In genomic region chr17:16477255-16477654, GRCh38 we compare ENCODE assay signal across 9 cellular contexts. TPM values are rescaled to one million over a fixed set of nuclear protein-coding genes. Genes with fewer than 3 reads are reported as not detected.
DNase-seq lines count a peak whose midpoint lies in the region; ATAC-seq and TF ChIP-seq lines count a peak whose summit lies in the region.
"Had no signal": no experiment of that assay in that cellular context is flagged by ENCODE, and none has a peak within 500 bp of the region (broad histone marks: within the 10 kb centered on the region; RNA-seq: fewer than 3 reads in every experiment).

No MANE protein-coding gene starts in this region.

- H3K27me3 ChIP-seq in endodermal cell (ENCODE audit: control insufficient read depth, insufficient read depth, low read length, poor library complexity, severe bottlenecking) (no peaks in the 10 kb centered on the region), mesendoderm (ENCODE audit: insufficient read depth, low read length, poor library complexity) (no peaks in the 10 kb centered on the region), aorta (ENCODE audit: control insufficient read depth in 1 of 2, insufficient read depth in 2 of 2, low read length in 1 of 2) (no peaks in the 10 kb centered on the region)

- H4K8ac ChIP-seq in mesendoderm (ENCODE audit: low read depth, low read length): no peak overlapping the region

- H2BK15ac ChIP-seq in mesendoderm (replicated peaks; ENCODE audit: low read depth): no peak overlapping the region

- H2AK5ac ChIP-seq in mesendoderm (ENCODE audit: low read length): no peak overlapping the region

- H3K27ac Mint-ChIP-seq in endodermal cell: peak overlapping the region; percentile 64

- no peak overlapping the region for H2BK120ac ChIP-seq in mesendoderm (ENCODE audit: low read depth, low read length)

- no peak overlapping the region for H3K23ac ChIP-seq in mesendoderm (ENCODE audit: low read length)

- H3K4me1 ChIP-seq in endodermal cell (ENCODE audit: control insufficient read depth, insufficient read depth, low read length) (no peaks in the 10 kb centered on the region), mesendoderm (ENCODE audit: control insufficient read depth, low read depth, low read length) (peaks cover 5% of the 10 kb centered on the region), aorta (ENCODE audit: control insufficient read depth in 1 of 2, insufficient read depth in 2 of 2, low read length in 2 of 2) (no peaks in the 10 kb centered on the region)

- H3K27me3 Mint-ChIP-seq in endodermal cell (ENCODE audit: insufficient read depth): peaks cover 11% of the 10 kb centered on the region

- no peaks in the 10 kb centered on the region for H3K79me2 ChIP-seq in mesendoderm (ENCODE audit: control insufficient read depth, insufficient read depth, low read length)

- no peaks in the 10 kb centered on the region for H3K9me3 Mint-ChIP-seq in endodermal cell

- ATAC-seq in Right ventricle myocardium inferior: peak; percentile 95
- ATAC-seq in aorta (ENCODE audit: low FRiP score): peak; percentile 91

- no peak overlapping the region for H3K4me3 ChIP-seq in endodermal cell (ENCODE audit: low read length)
- H3K4me3 ChIP-seq in mesendoderm (ENCODE audit: low read length): no peak overlapping the region
- H3K4me3 ChIP-seq in aorta (ENCODE audit: low read length in 2 of 2): no peak overlapping the region

- no peak for DNase-seq in Right ventricle myocardium inferior (ENCODE audit: missing footprints)
- no peak for DNase-seq in cardiac septum (ENCODE audit: low spot score)
- DNase-seq in endodermal cell: peak; percentile 90
- peak; percentile 94 for DNase-seq in mesendoderm
- DNase-seq in aorta: peak in 1 of 2 donors; percentile 80
- no peak for DNase-seq in NCI-H146 (lab: John Stamatoyannopoulos, UW)
- DNase-seq in pons (ENCODE audit: low spot score): no peak
- no peak for DNase-seq in SKM-1 treated with dmso at 0.1 percent for 144 hours (lab: John Stamatoyannopoulos, UW; ENCODE audit: unreplicated experiment)
- DNase-seq: activated gamma-delta T cell treated with Interleukin-2 at 50 U/mL for 16 hours had no signal

- H3K18ac ChIP-seq in mesendoderm (ENCODE audit: low read length): peak overlapping the region; percentile 35

- H3K36me3 Mint-ChIP-seq in endodermal cell (ENCODE audit: low read depth): no peaks in the 10 kb centered on the region

- TF ChIP-seq CTCF in endodermal cell (conservative IDR thresholded peaks at IDR 0.05): no peak

- H2BK5ac ChIP-seq in mesendoderm (ENCODE audit: low read length): peak overlapping the region; percentile 39

- H3K4me2 ChIP-seq in mesendoderm (ENCODE audit: low read length): no peak overlapping the region

- no peaks in the 10 kb centered on the region for H3K79me1 ChIP-seq in mesendoderm (ENCODE audit: low read length)

- H3K4me3 Mint-ChIP-seq in endodermal cell: no peak overlapping the region

- H3K4ac ChIP-seq in mesendoderm (ENCODE audit: low read depth, low read length): peak overlapping the region; percentile 17

- H3K9ac ChIP-seq in endodermal cell (ENCODE audit: extremely low read depth, low read length, poor library complexity, severe bottlenecking): no peak overlapping the region
- peak overlapping the region; percentile 15 for H3K9ac ChIP-seq in mesendoderm (ENCODE audit: low read length)

- peak overlapping the region; percentile 49 for H4K5ac ChIP-seq in mesendoderm (ENCODE audit: low read length)

- H3K56ac ChIP-seq in mesendoderm (ENCODE audit: low read length): peak overlapping the region; percentile 71

- H3K36me3 ChIP-seq in endodermal cell (ENCODE audit: control insufficient read depth, insufficient read depth, low read length) (no peaks in the 10 kb centered on the region), mesendoderm (ENCODE audit: control insufficient read depth, insufficient read depth, low read length) (no peaks in the 10 kb centered on the region), aorta (ENCODE audit: control insufficient read depth in 1 of 2, insufficient read depth in 2 of 2, low read length in 1 of 2) (no peaks in the 10 kb centered on the region)

- intact Hi-C loops in Right ventricle myocardium inferior (cut with DNase I) (no loop called here), cardiac septum (cut with DNase I) (no loop called here), aorta (cut with DNase I) (no loop called here)

- peaks cover 15% of the 10 kb centered on the region for H3K4me1 Mint-ChIP-seq in endodermal cell

- 20 to 83% methylated on average over 1 to 5 of the region's 5 CpGs for WGBS in endodermal cell (ENCODE audit: insufficient coverage in 1 of 2, insufficient read length in 1 of 2), 2 experiments
- WGBS in mesendoderm (ENCODE audit: extremely low coverage, insufficient coverage, low lambda C conversion rate): no CpG with 5 or more reads among the region's 5 CpGs
- WGBS in aorta, 2 donors: 8 to 21% methylated on average over 5 of the region's 5 CpGs

- no peak overlapping the region for H3K27ac ChIP-seq in endodermal cell (ENCODE audit: low read depth, low read length)
- H3K27ac ChIP-seq in mesendoderm (ENCODE audit: low read depth, low read length): peak overlapping the region; percentile 55
- H3K27ac ChIP-seq in aorta (ENCODE audit: low read depth in 1 of 2, low read length in 2 of 2): no peak overlapping the region

- H3K9me3 ChIP-seq in endodermal cell (ENCODE audit: control insufficient read depth, low read length): no peaks in the 10 kb centered on the region
- H3K9me3 ChIP-seq in aorta (ENCODE audit: control insufficient read depth, low read length): no peaks in the 10 kb centered on the region

RNA-seq across cellular contexts. Expression of gene LRRC75A, which starts 14.7 kb away (rescaled TPM):
- total RNA-seq in Right ventricle myocardium inferior: 1.1 TPM
- 1.4 TPM for total RNA-seq in cardiac septum
- total RNA-seq in endodermal cell: 1 to 10 TPM; 3.2 to 5.0 TPM
- polyA plus RNA-seq in endodermal cell (2013, experiment 1 of 2): 6.6 TPM
- 5.7 TPM for polyA plus RNA-seq in endodermal cell (2013, experiment 2 of 2)
- polyA plus RNA-seq in mesendoderm (2013, experiment 1 of 2): 1.1 TPM
- 1.3 TPM for polyA plus RNA-seq in mesendoderm (2013, experiment 2 of 2)
- 1 to 10 TPM; 2.4 to 4.8 TPM for total RNA-seq in aorta
- polyA plus RNA-seq in aorta: 10 to 100 TPM in 1 of 2 donors, 1 to 10 TPM in 1; 3.9 to 14.1 TPM

Comparison
In these comparisons a context has a peak if more than half of its experiments do, and no peak if none do; other contexts are left out.
1. DNase-seq: peak in endodermal cell (single experiment) and mesendoderm (single experiment); none in Right ventricle myocardium inferior (single experiment), cardiac septum (single experiment), NCI-H146 (single experiment), pons (single experiment) and SKM-1 treated with dmso at 0.1 percent for 144 hours (single experiment).